Comparison of ENCODE assay signal across 20 cellular contexts in genomic region chr14:71668186-71668912, GRCh38.
DNase-seq lines count a peak whose midpoint lies in the region; ATAC-seq and TF ChIP-seq lines count a peak whose summit lies in the region.
"Had no signal": no experiment of that assay in that cellular context is flagged by ENCODE, and none has a peak within 500 bp of the region (broad histone marks: within the 10 kb centered on the region; RNA-seq: fewer than 3 reads in every experiment).

No MANE protein-coding gene starts in this region.

- peak overlapping the region; percentile 62 for H3K27ac ChIP-seq in brain microvascular endothelial cell
- no peak overlapping the region for H3K27ac ChIP-seq in mesenchymal stem cell (ENCODE audit: low read length, poor library complexity, severe bottlenecking)
- H3K27ac ChIP-seq: BLaER1, HL-60, RWPE1 had no signal

- no peaks in the 10 kb centered on the region for H3K9me3 Mint-ChIP-seq in activated T-cell treated with anti-CD3 and anti-CD28 coated beads, Interleukin-2, amount 50 U/mL, for 24 hours
- H3K9me3 Mint-ChIP-seq: activated T-helper 2 cell treated with anti-CD3 and anti-CD28 coated beads, Interferon-gamma antibody, Interleukin-2, Interleukin-4, amounts not matched to agents 10 μg/mL and 5 μg/mL and 100 μg/mL, durations not matched to agents 14 hours and 24 hours and 36 hours; IgD-negative memory B cell; neural crest cell had no signal

- H3K27me3 ChIP-seq in brain microvascular endothelial cell (replicated peaks) = no peaks in the 10 kb centered on the region
- H3K27me3 ChIP-seq in mesenchymal stem cell (ENCODE audit: control insufficient read depth in 1 of 2, insufficient read depth in 1 of 2, low read length in 2 of 2) = no peaks in the 10 kb centered on the region
- H3K27me3 ChIP-seq: BLaER1 had no signal

- peaks cover 10% of the 10 kb centered on the region for H3K4me1 Mint-ChIP-seq in activated T-cell treated with anti-CD3 and anti-CD28 coated beads, Interleukin-2, amount 50 U/mL, for 24 hours (ENCODE audit: low read depth)

- H3K4me3 ChIP-seq in brain microvascular endothelial cell (ENCODE audit: low read depth, low read length) (no peak overlapping the region), mesenchymal stem cell (ENCODE audit: insufficient read depth in 1 of 2, low read depth in 1 of 2, low read length in 2 of 2) (no peak overlapping the region), lower leg skin (ENCODE audit: low read depth, poor library complexity, severe bottlenecking) (no peak overlapping the region)
- H3K4me3 ChIP-seq: BLaER1 had no signal

- H2BK15ac ChIP-seq in mesenchymal stem cell (ENCODE audit: low read depth, poor library complexity, severe bottlenecking) = no peak overlapping the region

- H3K4me3 Mint-ChIP-seq in activated T-cell treated with anti-CD3 and anti-CD28 coated beads, Interleukin-2, amount 50 U/mL, for 24 hours = no peak overlapping the region
- H3K4me3 Mint-ChIP-seq: IgD-negative memory B cell, neural crest cell had no signal

- H2AFZ ChIP-seq in mesenchymal stem cell (ENCODE audit: low read depth, low read length) = no peak overlapping the region

- intact Hi-C loops in lower leg skin (cut with DNase I; ENCODE audit: low total_unique reads) = no loop called here

- peak overlapping the region in 1 of 2 experiments; percentile 82 for H3K18ac ChIP-seq in mesenchymal stem cell (ENCODE audit: low read depth in 1 of 2, low read length in 2 of 2)

- no peak overlapping the region for H2BK120ac ChIP-seq in mesenchymal stem cell (ENCODE audit: low read depth, low read length)

- H4K8ac ChIP-seq in mesenchymal stem cell (ENCODE audit: low read length) = no peak overlapping the region

- no peaks in the 10 kb centered on the region for H3K9me3 ChIP-seq in mesenchymal stem cell (ENCODE audit: control insufficient read depth, low read length)
- H3K9me3 ChIP-seq: BLaER1 had no signal

- H3K14ac ChIP-seq in mesenchymal stem cell (ENCODE audit: low read length in 2 of 2) = no peak overlapping the region

- TF ChIP-seq POLR2A in lower leg skin (IDR thresholded peaks at IDR 0.05) = no peak

- no peak overlapping the region for H2BK12ac ChIP-seq in mesenchymal stem cell (ENCODE audit: low read length in 2 of 2)

- H3K79me1 ChIP-seq in mesenchymal stem cell (replicated peaks; ENCODE audit: low read length, poor library complexity, severe bottlenecking) = no peaks in the 10 kb centered on the region

- peak overlapping the region; percentile 26 for H3K27ac Mint-ChIP-seq in activated T-cell treated with anti-CD3 and anti-CD28 coated beads, Interleukin-2, amount 50 U/mL, for 24 hours
- H3K27ac Mint-ChIP-seq: IgD-negative memory B cell had no signal

- no peak for ATAC-seq in GM21723 (IDR thresholded peaks at IDR 0.05; ENCODE audit: unreplicated experiment)
- ATAC-seq in GM21515 (IDR thresholded peaks at IDR 0.05; ENCODE audit: unreplicated experiment) = no peak
- ATAC-seq: esophagus mucosa, left colon had no signal

- WGBS in mesenchymal stem cell = 40% methylated on average over 2 of the region's 5 CpGs
- WGBS in lower leg skin, 2 donors = 74 to 77% methylated on average over 5 of the region's 5 CpGs

- no peak for DNase-seq in activated T-cell treated with anti-CD3 and anti-CD28 coated beads, Interleukin-2, amount 50 U/mL, for 24 hours
- DNase-seq in activated T-cell treated with anti-CD3 and anti-CD28 coated beads, Interleukin-2, amount 50 U/mL, for 48 hours = no peak
- DNase-seq in brain microvascular endothelial cell = peak; percentile 62
- DNase-seq in mesenchymal stem cell = peak; percentile 52
- no peak for DNase-seq in lower leg skin (ENCODE audit: low spot score in 2 of 2)
- no peak for DNase-seq in occipital lobe (lab: John Stamatoyannopoulos, UW)
- DNase-seq: activated CD4-positive, alpha-beta T cell treated with anti-CD3 and anti-CD28 coated beads for 48 hours; central memory CD4-positive, alpha-beta T cell; left colon; NCI-H1436; NCI-H526 had no signal

- no peak overlapping the region for H2AK5ac ChIP-seq in mesenchymal stem cell (ENCODE audit: low read length, severe bottlenecking)

- H3K23ac ChIP-seq in mesenchymal stem cell (ENCODE audit: low read length in 2 of 2) = no peak overlapping the region

- no peak overlapping the region for H3K4me2 ChIP-seq in mesenchymal stem cell (ENCODE audit: low read length, poor library complexity, severe bottlenecking)
- H3K4me2 ChIP-seq: BLaER1 had no signal

- H4K91ac ChIP-seq in mesenchymal stem cell (ENCODE audit: low read length) = no peak overlapping the region

- H3K36me3 Mint-ChIP-seq in activated T-cell treated with anti-CD3 and anti-CD28 coated beads, Interleukin-2, amount 50 U/mL, for 24 hours (ENCODE audit: low read depth) = peaks cover 62% of the 10 kb centered on the region

- H3K36me3 ChIP-seq in brain microvascular endothelial cell (replicated peaks) (peaks cover 19% of the 10 kb centered on the region), mesenchymal stem cell (ENCODE audit: control insufficient read depth in 1 of 2, insufficient read depth in 2 of 2, low read depth in 1 of 2, low read length in 2 of 2) (peaks cover 5 to 19% of the 10 kb centered on the region in 2 experiments)

- H3K4me1 ChIP-seq in mesenchymal stem cell (ENCODE audit: control insufficient read depth, insufficient read depth, low read depth, low read length) = peaks cover 3% of the 10 kb centered on the region
- H3K4me1 ChIP-seq: BLaER1 had no signal

- no peaks in the 10 kb centered on the region for H3K27me3 Mint-ChIP-seq in activated T-cell treated with anti-CD3 and anti-CD28 coated beads, Interleukin-2, amount 50 U/mL, for 24 hours
- H3K27me3 Mint-ChIP-seq: IgD-negative memory B cell had no signal

- in situ Hi-C loops in brain microvascular endothelial cell (cut with HindIII; ENCODE audit: low pct_ligation_motif_present, low sequenced_read_pairs) = no loop called here

- no peak overlapping the region for H2BK5ac ChIP-seq in mesenchymal stem cell (ENCODE audit: low read depth, low read length, poor library complexity, severe bottlenecking)

- peak overlapping the region in 1 of 2 experiments; percentile 24 for H3K4ac ChIP-seq in mesenchymal stem cell (ENCODE audit: low read depth in 1 of 2, low read length in 2 of 2)

- H3K9ac ChIP-seq in mesenchymal stem cell (ENCODE audit: low read length) = no peak overlapping the region
- H3K9ac ChIP-seq: BLaER1 had no signal

- TF ChIP-seq CTCF in brain microvascular endothelial cell (IDR thresholded peaks at IDR 0.05; ENCODE audit: low read depth, low read length, missing control alignments) (no peak), lower leg skin (IDR thresholded peaks at IDR 0.05) (no peak)

Comparison
In these comparisons a context has a peak if more than half of its experiments do, and no peak if none do; other contexts are left out.
1. DNase-seq: peak in brain microvascular endothelial cell (single experiment) and mesenchymal stem cell (single experiment); none in activated T-cell treated with anti-CD3 and anti-CD28 coated beads, Interleukin-2, amount 50 U/mL, for 24 hours (single experiment), activated T-cell treated with anti-CD3 and anti-CD28 coated beads, Interleukin-2, amount 50 U/mL, for 48 hours (0 of 2), lower leg skin (0 of 2) and occipital lobe (single experiment).